In genomic region chr4:9870165-9870564, GRCh38 we compare ENCODE assay signal across 16 cellular contexts.
"Had no signal": no experiment of that assay in that cellular context is flagged by ENCODE, and none has a peak within 500 bp of the region (broad histone marks: within the 10 kb centered on the region; RNA-seq: fewer than 3 reads in every experiment).

No MANE protein-coding gene starts in this region.

- ATAC-seq: activated CD4-positive, CD25-positive, alpha-beta regulatory T cell treated with anti-CD3 and anti-CD28 coated beads, Interleukin-2, amount 50 U/mL, for 24 hours; activated T-cell treated with anti-CD3 and anti-CD28 coated beads, Interleukin-2, amount 50 U/mL, for 72 hours had no signal

- H3K4me1 Mint-ChIP-seq: activated CD4-positive, alpha-beta T cell treated with anti-CD3 and anti-CD28 coated beads, Interleukin-2, amount 10 ng/mL, durations not matched to agents 7 days and 5 days; natural killer cell had no signal

- H3K27me3 ChIP-seq: ascending aorta had no signal

- H3K4me3 Mint-ChIP-seq: activated CD4-positive, alpha-beta T cell treated with anti-CD3 and anti-CD28 coated beads, Interleukin-2, amount 10 ng/mL, durations not matched to agents 7 days and 5 days; activated T-cell treated with anti-CD3 and anti-CD28 coated beads, Interleukin-2, amount 50 U/mL, for 72 hours; natural killer cell had no signal

- H3K27ac ChIP-seq: ascending aorta, coronary artery had no signal

- H3K36me3 ChIP-seq: ascending aorta had no signal

- H3K27ac Mint-ChIP-seq: activated CD4-positive, alpha-beta T cell treated with anti-CD3 and anti-CD28 coated beads, Interleukin-2, amount 10 ng/mL, durations not matched to agents 7 days and 5 days; activated T-cell treated with anti-CD3 and anti-CD28 coated beads, Interleukin-2, amount 50 U/mL, for 72 hours; natural killer cell had no signal

- H3K9me3 ChIP-seq: ascending aorta had no signal

- H3K27me3 Mint-ChIP-seq: activated CD4-positive, alpha-beta T cell treated with anti-CD3 and anti-CD28 coated beads, Interleukin-2, amount 10 ng/mL, durations not matched to agents 7 days and 5 days had no signal

- H3K4me3 ChIP-seq: ascending aorta, coronary artery had no signal

- H3K36me3 Mint-ChIP-seq: natural killer cell had no signal

- H3K9me3 Mint-ChIP-seq: activated CD4-positive, alpha-beta T cell treated with anti-CD3 and anti-CD28 coated beads, Interleukin-2, amount 10 ng/mL, durations not matched to agents 7 days and 5 days; activated T-cell treated with anti-CD3 and anti-CD28 coated beads, Interleukin-2, amount 50 U/mL, for 72 hours; natural killer cell had no signal

- DNase-seq: activated CD4-positive, alpha-beta T cell treated with anti-CD3 and anti-CD28 coated beads, Interleukin-2, amount 10 ng/mL, durations not matched to agents 7 days and 5 days; activated CD8-positive, alpha-beta memory T cell treated with anti-CD3 and anti-CD28 coated beads for 24 hours; activated CD8-positive, alpha-beta memory T cell treated with anti-CD3 and anti-CD28 coated beads, Interleukin-2, amount 50 U/mL, for 48 hours; activated effector memory CD4-positive, alpha-beta T cell treated with anti-CD3 and anti-CD28 coated beads, Interleukin-2, amount 50 U/mL, for 16 hours; activated naive CD4-positive, alpha-beta T cell treated with anti-CD3 and anti-CD28 coated beads, Interleukin-2, amount 50 U/mL, for 16 hours; activated T-cell treated with anti-CD3 and anti-CD28 coated beads, Interleukin-2, amount 50 U/mL, for 72 hours; erythroblast; foreskin melanocyte; mesenchymal stem cell; natural killer cell; stimulated activated CD8-positive, alpha-beta memory T cell treated with anti-CD3 and anti-CD28 coated beads, Interleukin-4, amount 100 ng/mL, for 48 hours; stimulated activated naive CD4-positive, alpha-beta T cell; T1000 had no signal

- H3K4me1 ChIP-seq: ascending aorta had no signal
